Comparison of ENCODE assay signal across 13 cellular contexts in genomic region chr12:54977155-54977554, GRCh38.
A peak's percentile ranks its signal among the peaks of the same experiment; 100 is the strongest.
DNase-seq lines count a peak whose midpoint lies in the region; ATAC-seq and TF ChIP-seq lines count a peak whose summit lies in the region.
"Had no signal": no experiment of that assay in that cellular context is flagged by ENCODE, and none has a peak within 500 bp of the region (broad histone marks: within the 10 kb centered on the region; RNA-seq: fewer than 3 reads in every experiment).

No MANE protein-coding gene starts in this region.

- POLR2A ChIA-PET in RWPE1 (lab: Yijun Ruan, JAX; ENCODE audit: low non-redundant PET) = no interaction called here

- no peak for TF ChIP-seq CTCF in RWPE1 (conservative IDR thresholded peaks at IDR 0.05; ENCODE audit: low read depth)

- no peaks in the 10 kb centered on the region for H3K9me3 Mint-ChIP-seq in T-helper 1 cell treated with Interleukin-12 subunit alpha and Interleukin-12 subunit beta and Interleukin-4 antibody, amounts not matched to agents 30 μg/mL and 1 μg/mL, for 36 hours
- H3K9me3 Mint-ChIP-seq in effector memory CD8-positive, alpha-beta T cell = no peaks in the 10 kb centered on the region

- DNase-seq in T-helper 1 cell = no peak
- DNase-seq in RWPE1 (ENCODE audit: low spot score) = peak; percentile 35
- no peak for DNase-seq in effector memory CD8-positive, alpha-beta T cell
- DNase-seq in skeletal muscle cell (ENCODE audit: low read depth) = peak; percentile 56
- DNase-seq in retina = no peak
- no peak for DNase-seq in germinal center (ENCODE audit: low spot score)
- no peak for DNase-seq in NCI-H82 (lab: John Stamatoyannopoulos, UW)
- DNase-seq: activated effector memory CD4-positive, alpha-beta T cell treated with anti-CD3 and anti-CD28 coated beads, Interleukin-2, amount 50 U/mL, for 16 hours; NCI-H526 treated with DMSO at 0.1 percent for 48 hours had no signal

- ATAC-seq in effector memory CD8-positive, alpha-beta T cell (replicated peaks) = no peak
- ATAC-seq: HepG2 had no signal

- H3K27me3 Mint-ChIP-seq in T-helper 1 cell treated with Interleukin-12 subunit alpha and Interleukin-12 subunit beta and Interleukin-4 antibody, amounts not matched to agents 30 μg/mL and 1 μg/mL, for 36 hours (ENCODE audit: low read depth) = no peaks in the 10 kb centered on the region
- no peaks in the 10 kb centered on the region for H3K27me3 Mint-ChIP-seq in effector memory CD8-positive, alpha-beta T cell

- H3K27ac Mint-ChIP-seq in T-helper 1 cell treated with Interleukin-12 subunit alpha and Interleukin-12 subunit beta and Interleukin-4 antibody, amounts not matched to agents 30 μg/mL and 1 μg/mL, for 36 hours = peak overlapping the region; percentile 64
- peak overlapping the region; percentile 11 to 73 for H3K27ac Mint-ChIP-seq in effector memory CD8-positive, alpha-beta T cell

- CTCF ChIA-PET in RWPE1 (lab: Yijun Ruan, JAX) = interaction anchor here (0.6 kb wide), 1 partner anchor 632 kb away, joined by 7 read pairs; no protein-coding TSS in a partner anchor

- H3K36me3 Mint-ChIP-seq in T-helper 1 cell treated with Interleukin-12 subunit alpha and Interleukin-12 subunit beta and Interleukin-4 antibody, amounts not matched to agents 30 μg/mL and 1 μg/mL, for 36 hours (ENCODE audit: low read depth) = peaks cover 78% of the 10 kb centered on the region
- H3K36me3 Mint-ChIP-seq in effector memory CD8-positive, alpha-beta T cell (ENCODE audit: insufficient read depth) = peaks cover 36% of the 10 kb centered on the region

- H3K4me3 ChIP-seq in skeletal muscle cell (ENCODE audit: low read depth, low read length) = no peak overlapping the region
- H3K4me3 ChIP-seq: suprapubic skin had no signal

- H3K4me1 Mint-ChIP-seq in T-helper 1 cell treated with Interleukin-12 subunit alpha and Interleukin-12 subunit beta and Interleukin-4 antibody, amounts not matched to agents 30 μg/mL and 1 μg/mL, for 36 hours (ENCODE audit: low read depth) = peaks cover 78% of the 10 kb centered on the region
- H3K4me1 Mint-ChIP-seq in effector memory CD8-positive, alpha-beta T cell (ENCODE audit: low read depth in 2 of 2) = peaks cover 48 to 83% of the 10 kb centered on the region in 2 donors

- peak overlapping the region; percentile 70 for H3K4me3 Mint-ChIP-seq in T-helper 1 cell treated with Interleukin-12 subunit alpha and Interleukin-12 subunit beta and Interleukin-4 antibody, amounts not matched to agents 30 μg/mL and 1 μg/mL, for 36 hours
- peak overlapping the region in 1 of 2 donors; percentile 20 for H3K4me3 Mint-ChIP-seq in effector memory CD8-positive, alpha-beta T cell

- no peak overlapping the region for H3K27ac ChIP-seq in RWPE1
- H3K27ac ChIP-seq: 22Rv1, suprapubic skin had no signal

Comparison
In these comparisons a context has a peak if more than half of its experiments do, and no peak if none do; other contexts are left out.
1. DNase-seq: peak in RWPE1 (single experiment) and skeletal muscle cell (single experiment); none in T-helper 1 cell (0 of 5), effector memory CD8-positive, alpha-beta T cell (0 of 3), retina (single experiment), germinal center (single experiment) and NCI-H82 (single experiment).